In the genomic region with DNA sequence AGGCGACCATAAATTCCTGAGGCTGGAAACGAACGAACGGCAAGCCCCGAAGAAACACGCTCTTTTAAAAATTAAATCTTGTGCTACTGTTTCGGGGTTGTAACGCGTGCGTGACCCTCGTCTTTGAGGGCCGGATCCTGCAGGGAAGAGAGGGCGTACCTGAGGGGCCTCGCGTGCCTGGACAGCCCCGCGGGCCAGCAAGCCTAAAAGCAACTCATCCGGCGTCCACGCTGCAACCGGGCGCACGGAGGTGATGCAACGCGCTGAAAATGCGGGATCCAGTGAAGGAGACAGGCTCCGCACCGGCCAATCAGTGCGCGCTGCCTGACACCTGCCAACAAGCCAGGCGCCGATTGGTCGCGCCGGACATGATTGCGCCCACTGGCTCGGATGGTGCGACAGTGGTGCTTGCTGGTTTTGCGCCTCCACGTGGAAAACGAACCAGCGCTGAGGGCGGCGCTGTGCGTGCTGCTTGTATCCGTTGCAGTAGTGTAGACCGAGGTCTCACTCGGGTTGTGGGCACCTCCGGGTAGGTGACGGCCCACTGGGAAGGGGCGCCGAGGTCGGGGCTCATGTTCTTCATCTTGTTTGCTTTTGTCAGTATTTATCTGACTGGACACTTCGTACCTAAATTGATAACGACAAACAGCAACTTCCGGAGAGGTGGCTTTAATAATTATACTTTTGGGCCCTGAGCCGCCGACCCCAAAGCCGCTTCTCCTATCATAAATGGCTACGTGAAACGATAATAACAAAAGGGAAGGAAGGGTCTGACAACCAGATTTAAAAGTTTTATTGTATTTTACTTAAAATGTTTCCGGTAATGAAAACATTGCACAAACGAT, we compare ENCODE assay signal across 1 cellular context.
A peak's percentile ranks its signal among the peaks of the same experiment; 100 is the strongest.
TF ChIP-seq lines count a peak whose summit lies in the region.

A gene (minus strand): TSS at position 246 of the 845 bp plus-strand sequence. CDS start 4,278 bp downstream, outside the sequence.

TF ChIP-seq in K562, 482 proteins besides CTCF, POLR2A, EP300 and RAD21 (continued from another document and continues in another):
- TF ChIP-seq ZC3H8 (IDR thresholded peaks at IDR 0.05) = no peak
- TF ChIP-seq, protein P1, sequence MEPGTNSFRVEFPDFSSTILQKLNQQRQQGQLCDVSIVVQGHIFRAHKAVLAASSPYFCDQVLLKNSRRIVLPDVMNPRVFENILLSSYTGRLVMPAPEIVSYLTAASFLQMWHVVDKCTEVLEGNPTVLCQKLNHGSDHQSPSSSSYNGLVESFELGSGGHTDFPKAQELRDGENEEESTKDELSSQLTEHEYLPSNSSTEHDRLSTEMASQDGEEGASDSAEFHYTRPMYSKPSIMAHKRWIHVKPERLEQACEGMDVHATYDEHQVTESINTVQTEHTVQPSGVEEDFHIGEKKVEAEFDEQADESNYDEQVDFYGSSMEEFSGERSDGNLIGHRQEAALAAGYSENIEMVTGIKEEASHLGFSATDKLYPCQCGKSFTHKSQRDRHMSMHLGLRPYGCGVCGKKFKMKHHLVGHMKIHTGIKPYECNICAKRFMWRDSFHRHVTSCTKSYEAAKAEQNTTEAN (CRISPR knock-in tag; IDR thresholded peaks at IDR 0.05) = no peak
- no peak for TF ChIP-seq ADNP (tag; IDR thresholded peaks at IDR 0.05)
- TF ChIP-seq SMARCC2 (IDR thresholded peaks at IDR 0.05; ENCODE audit: low read depth) = no peak
- no peak for TF ChIP-seq DMBX1 (CRISPR knock-in tag; IDR thresholded peaks at IDR 0.05; ENCODE audit: borderline replicate concordance)
- TF ChIP-seq BMI1 (IDR thresholded peaks at IDR 0.05; ENCODE audit: low read length) = no peak
- peak; percentile 76; the same call in 1 of the 2 replicates for TF ChIP-seq GTF2E2 (tag; IDR thresholded peaks at IDR 0.05)
- TF ChIP-seq, protein P2, sequence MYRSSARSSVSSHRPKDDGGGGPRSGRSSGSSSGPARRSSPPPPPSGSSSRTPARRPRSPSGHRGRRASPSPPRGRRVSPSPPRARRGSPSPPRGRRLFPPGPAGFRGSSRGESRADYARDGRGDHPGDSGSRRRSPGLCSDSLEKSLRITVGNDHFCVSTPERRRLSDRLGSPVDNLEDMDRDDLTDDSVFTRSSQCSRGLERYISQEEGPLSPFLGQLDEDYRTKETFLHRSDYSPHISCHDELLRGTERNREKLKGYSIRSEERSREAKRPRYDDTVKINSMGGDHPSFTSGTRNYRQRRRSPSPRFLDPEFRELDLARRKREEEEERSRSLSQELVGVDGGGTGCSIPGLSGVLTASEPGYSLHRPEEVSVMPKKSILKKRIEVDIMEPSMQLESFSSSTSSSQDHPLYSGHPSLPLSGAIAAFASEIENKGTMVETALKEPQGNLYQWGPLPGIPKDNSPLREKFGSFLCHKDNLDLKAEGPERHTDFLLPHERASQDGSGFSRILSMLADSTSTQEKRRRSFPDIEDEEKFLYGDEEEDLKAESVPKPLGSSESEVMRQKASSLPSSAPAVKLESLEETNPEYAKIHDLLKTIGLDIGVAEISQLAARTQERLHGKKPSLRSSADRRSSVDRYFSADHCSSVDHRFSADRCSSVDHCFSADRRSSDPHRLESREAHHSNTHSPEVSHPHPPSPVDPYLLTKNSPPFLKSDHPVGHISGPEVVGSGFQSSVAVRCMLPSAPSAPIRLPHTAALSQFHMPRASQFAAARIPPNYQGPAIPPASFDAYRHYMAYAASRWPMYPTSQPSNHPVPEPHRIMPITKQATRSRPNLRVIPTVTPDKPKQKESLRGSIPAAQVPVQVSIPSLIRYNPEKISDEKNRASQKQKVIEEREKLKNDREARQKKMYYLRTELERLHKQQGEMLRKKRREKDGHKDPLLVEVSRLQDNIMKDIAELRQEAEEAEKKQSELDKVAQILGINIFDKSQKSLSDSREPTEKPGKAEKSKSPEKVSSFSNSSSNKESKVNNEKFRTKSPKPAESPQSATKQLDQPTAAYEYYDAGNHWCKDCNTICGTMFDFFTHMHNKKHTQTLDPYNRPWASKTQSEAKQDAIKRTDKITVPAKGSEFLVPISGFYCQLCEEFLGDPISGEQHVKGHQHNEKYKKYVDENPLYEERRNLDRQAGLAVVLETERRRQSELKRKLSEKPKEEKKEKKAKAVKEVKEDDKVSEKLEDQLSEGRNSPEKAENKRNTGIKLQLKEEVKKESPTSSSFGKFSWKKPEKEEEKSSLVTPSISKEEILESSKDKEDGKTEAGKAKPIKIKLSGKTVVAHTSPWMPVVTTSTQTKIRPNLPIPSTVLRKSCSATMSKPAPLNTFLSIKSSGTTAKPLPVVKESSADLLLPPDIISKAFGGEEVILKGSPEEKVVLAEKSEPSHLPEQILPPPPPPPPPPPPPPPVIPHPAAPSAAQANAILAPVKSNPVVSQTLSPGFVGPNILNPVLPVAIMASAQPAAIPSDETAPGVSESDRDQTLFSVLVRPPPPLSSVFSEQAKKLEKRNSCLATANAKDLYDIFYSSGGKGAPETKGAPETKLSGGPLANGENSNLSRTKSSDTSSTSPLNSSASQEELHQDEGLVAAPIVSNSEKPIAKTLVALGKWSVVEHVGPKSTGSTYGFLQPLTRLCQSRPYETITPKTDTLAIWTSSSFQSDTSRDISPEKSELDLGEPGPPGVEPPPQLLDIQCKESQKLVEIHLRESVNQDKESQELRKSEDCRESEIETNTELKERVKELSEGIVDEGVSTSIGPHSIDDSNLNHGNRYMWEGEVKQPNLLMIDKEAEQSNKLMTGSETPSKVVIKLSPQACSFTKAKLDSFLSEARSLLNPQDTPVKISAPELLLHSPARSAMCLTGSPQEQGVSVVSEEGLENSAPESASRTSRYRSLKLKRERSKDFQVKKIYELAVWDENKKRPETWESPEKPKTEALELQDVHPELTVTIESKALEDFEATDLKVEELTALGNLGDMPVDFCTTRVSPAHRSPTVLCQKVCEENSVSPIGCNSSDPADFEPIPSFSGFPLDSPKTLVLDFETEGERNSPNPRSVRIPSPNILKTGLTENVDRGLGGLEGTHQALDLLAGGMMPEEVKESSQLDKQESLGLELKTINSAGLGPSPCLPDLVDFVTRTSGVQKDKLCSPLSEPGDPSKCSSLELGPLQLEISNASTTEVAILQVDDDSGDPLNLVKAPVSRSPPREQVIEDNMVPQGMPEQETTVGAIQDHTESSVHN (IDR thresholded peaks at IDR 0.05; ENCODE audit: borderline replicate concordance in 1 of 2, low read depth in 1 of 2) = no peak; a peak in 1 of 4 replicates
- TF ChIP-seq, protein P3, sequence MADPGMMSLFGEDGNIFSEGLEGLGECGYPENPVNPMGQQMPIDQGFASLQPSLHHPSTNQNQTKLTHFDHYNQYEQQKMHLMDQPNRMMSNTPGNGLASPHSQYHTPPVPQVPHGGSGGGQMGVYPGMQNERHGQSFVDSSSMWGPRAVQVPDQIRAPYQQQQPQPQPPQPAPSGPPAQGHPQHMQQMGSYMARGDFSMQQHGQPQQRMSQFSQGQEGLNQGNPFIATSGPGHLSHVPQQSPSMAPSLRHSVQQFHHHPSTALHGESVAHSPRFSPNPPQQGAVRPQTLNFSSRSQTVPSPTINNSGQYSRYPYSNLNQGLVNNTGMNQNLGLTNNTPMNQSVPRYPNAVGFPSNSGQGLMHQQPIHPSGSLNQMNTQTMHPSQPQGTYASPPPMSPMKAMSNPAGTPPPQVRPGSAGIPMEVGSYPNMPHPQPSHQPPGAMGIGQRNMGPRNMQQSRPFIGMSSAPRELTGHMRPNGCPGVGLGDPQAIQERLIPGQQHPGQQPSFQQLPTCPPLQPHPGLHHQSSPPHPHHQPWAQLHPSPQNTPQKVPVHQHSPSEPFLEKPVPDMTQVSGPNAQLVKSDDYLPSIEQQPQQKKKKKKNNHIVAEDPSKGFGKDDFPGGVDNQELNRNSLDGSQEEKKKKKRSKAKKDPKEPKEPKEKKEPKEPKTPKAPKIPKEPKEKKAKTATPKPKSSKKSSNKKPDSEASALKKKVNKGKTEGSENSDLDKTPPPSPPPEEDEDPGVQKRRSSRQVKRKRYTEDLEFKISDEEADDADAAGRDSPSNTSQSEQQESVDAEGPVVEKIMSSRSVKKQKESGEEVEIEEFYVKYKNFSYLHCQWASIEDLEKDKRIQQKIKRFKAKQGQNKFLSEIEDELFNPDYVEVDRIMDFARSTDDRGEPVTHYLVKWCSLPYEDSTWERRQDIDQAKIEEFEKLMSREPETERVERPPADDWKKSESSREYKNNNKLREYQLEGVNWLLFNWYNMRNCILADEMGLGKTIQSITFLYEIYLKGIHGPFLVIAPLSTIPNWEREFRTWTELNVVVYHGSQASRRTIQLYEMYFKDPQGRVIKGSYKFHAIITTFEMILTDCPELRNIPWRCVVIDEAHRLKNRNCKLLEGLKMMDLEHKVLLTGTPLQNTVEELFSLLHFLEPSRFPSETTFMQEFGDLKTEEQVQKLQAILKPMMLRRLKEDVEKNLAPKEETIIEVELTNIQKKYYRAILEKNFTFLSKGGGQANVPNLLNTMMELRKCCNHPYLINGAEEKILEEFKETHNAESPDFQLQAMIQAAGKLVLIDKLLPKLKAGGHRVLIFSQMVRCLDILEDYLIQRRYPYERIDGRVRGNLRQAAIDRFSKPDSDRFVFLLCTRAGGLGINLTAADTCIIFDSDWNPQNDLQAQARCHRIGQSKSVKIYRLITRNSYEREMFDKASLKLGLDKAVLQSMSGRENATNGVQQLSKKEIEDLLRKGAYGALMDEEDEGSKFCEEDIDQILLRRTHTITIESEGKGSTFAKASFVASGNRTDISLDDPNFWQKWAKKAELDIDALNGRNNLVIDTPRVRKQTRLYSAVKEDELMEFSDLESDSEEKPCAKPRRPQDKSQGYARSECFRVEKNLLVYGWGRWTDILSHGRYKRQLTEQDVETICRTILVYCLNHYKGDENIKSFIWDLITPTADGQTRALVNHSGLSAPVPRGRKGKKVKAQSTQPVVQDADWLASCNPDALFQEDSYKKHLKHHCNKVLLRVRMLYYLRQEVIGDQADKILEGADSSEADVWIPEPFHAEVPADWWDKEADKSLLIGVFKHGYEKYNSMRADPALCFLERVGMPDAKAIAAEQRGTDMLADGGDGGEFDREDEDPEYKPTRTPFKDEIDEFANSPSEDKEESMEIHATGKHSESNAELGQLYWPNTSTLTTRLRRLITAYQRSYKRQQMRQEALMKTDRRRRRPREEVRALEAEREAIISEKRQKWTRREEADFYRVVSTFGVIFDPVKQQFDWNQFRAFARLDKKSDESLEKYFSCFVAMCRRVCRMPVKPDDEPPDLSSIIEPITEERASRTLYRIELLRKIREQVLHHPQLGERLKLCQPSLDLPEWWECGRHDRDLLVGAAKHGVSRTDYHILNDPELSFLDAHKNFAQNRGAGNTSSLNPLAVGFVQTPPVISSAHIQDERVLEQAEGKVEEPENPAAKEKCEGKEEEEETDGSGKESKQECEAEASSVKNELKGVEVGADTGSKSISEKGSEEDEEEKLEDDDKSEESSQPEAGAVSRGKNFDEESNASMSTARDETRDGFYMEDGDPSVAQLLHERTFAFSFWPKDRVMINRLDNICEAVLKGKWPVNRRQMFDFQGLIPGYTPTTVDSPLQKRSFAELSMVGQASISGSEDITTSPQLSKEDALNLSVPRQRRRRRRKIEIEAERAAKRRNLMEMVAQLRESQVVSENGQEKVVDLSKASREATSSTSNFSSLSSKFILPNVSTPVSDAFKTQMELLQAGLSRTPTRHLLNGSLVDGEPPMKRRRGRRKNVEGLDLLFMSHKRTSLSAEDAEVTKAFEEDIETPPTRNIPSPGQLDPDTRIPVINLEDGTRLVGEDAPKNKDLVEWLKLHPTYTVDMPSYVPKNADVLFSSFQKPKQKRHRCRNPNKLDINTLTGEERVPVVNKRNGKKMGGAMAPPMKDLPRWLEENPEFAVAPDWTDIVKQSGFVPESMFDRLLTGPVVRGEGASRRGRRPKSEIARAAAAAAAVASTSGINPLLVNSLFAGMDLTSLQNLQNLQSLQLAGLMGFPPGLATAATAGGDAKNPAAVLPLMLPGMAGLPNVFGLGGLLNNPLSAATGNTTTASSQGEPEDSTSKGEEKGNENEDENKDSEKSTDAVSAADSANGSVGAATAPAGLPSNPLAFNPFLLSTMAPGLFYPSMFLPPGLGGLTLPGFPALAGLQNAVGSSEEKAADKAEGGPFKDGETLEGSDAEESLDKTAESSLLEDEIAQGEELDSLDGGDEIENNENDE (IDR thresholded peaks at IDR 0.05; ENCODE audit: low read depth, low read length) = no peak
- TF ChIP-seq HNRNPLL (IDR thresholded peaks at IDR 0.05; ENCODE audit: low read depth, low read length, poor library complexity, severe bottlenecking) = peak; percentile 82
- no peak for TF ChIP-seq PPARD (CRISPR knock-in tag; IDR thresholded peaks at IDR 0.05)
- TF ChIP-seq FOXJ2 (tag; IDR thresholded peaks at IDR 0.05) = no peak
- TF ChIP-seq, protein P4, sequence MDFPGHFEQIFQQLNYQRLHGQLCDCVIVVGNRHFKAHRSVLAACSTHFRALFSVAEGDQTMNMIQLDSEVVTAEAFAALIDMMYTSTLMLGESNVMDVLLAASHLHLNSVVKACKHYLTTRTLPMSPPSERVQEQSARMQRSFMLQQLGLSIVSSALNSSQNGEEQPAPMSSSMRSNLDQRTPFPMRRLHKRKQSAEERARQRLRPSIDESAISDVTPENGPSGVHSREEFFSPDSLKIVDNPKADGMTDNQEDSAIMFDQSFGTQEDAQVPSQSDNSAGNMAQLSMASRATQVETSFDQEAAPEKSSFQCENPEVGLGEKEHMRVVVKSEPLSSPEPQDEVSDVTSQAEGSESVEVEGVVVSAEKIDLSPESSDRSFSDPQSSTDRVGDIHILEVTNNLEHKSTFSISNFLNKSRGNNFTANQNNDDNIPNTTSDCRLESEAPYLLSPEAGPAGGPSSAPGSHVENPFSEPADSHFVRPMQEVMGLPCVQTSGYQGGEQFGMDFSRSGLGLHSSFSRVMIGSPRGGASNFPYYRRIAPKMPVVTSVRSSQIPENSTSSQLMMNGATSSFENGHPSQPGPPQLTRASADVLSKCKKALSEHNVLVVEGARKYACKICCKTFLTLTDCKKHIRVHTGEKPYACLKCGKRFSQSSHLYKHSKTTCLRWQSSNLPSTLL (IDR thresholded peaks at IDR 0.05) = no peak
- TF ChIP-seq, protein P5, sequence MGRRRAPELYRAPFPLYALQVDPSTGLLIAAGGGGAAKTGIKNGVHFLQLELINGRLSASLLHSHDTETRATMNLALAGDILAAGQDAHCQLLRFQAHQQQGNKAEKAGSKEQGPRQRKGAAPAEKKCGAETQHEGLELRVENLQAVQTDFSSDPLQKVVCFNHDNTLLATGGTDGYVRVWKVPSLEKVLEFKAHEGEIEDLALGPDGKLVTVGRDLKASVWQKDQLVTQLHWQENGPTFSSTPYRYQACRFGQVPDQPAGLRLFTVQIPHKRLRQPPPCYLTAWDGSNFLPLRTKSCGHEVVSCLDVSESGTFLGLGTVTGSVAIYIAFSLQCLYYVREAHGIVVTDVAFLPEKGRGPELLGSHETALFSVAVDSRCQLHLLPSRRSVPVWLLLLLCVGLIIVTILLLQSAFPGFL (CRISPR knock-in tag; IDR thresholded peaks at IDR 0.05) = no peak
- peak; percentile 23 for TF ChIP-seq HDAC3 (IDR thresholded peaks at IDR 0.05; ENCODE audit: borderline replicate concordance, partially characterized antibody)
- TF ChIP-seq MTA2 (IDR thresholded peaks at IDR 0.05; ENCODE audit: low read depth) = no peak
